10 cellular contexts compared by ENCODE assay signal in the genomic region with DNA sequence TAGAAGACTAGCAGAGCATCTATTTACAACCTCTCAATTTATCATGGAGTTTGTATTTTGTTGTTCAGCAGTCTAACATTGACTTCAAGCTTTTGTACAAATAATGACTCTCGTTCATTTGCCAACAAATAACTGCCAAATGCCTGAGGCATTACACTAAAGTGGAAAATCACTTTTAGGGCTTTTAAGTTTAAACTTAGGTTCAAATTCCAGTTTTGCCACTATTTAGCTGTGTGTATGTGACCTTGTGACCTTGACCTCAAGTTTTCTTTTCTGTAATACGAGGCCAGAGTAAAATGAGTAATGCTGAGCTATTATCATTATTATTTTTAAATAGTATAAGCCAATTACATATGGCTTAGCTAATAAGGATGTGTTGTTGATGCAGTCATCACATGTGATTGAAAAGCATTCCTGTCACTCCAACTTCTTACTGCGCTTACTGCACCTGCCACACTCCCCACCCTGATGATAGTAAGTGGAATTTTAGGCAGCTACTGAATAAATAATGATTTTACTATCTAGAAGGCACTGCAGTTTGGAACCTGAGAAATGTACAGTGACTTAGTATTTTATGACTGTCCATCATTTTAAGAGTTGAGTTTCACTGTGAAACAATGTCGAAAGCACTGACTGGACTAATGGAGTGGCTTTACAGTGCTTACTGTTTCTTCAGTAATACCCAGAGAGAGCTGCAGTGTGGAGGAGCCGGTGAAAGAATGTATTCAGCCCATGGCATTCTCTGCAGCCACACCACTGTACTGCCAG. TPM values are rescaled to one million over a fixed set of nuclear protein-coding genes. Genes with fewer than 3 reads are reported as not detected.
DNase-seq lines count a peak whose midpoint lies in the region; ATAC-seq, FAIRE-seq and TF ChIP-seq lines count a peak whose summit lies in the region.
"Had no signal": no experiment of that assay in that cellular context is flagged by ENCODE, and none has a peak within 500 bp of the region (broad histone marks: within the 10 kb centered on the region; RNA-seq: fewer than 3 reads in every experiment).

No MANE protein-coding gene starts in this region.

- no peak for ATAC-seq in HG02759 (IDR thresholded peaks at IDR 0.05; ENCODE audit: unreplicated experiment)
- ATAC-seq: GM23338 had no signal

- no peak overlapping the region for H3K4me3 ChIP-seq in GM12865 (ENCODE audit: low read depth, low read length)
- H3K4me3 ChIP-seq: GM23338 had no signal

- in situ Hi-C loops in SK-MEL-5 (cut with HindIII; ENCODE audit: low pct_unique_long_range_greater_than_20kb, low sequenced_read_pairs): no loop called here

- peak; percentile 57 for DNase-seq in GM12865 (ENCODE audit: low read depth)
- peak; percentile 58 for DNase-seq in SK-MEL-5 (ENCODE audit: low read depth, low spot score)
- peak; percentile 65 for DNase-seq in fibroblast of gingiva (ENCODE audit: low read depth)
- DNase-seq in renal cortical epithelial cell (ENCODE audit: low read depth): peak; percentile 50
- DNase-seq in NCI-H345 (lab: John Stamatoyannopoulos, UW): no peak
- no peak for DNase-seq in urothelium cell line (ENCODE audit: low spot score)
- DNase-seq in H4 (ENCODE audit: low spot score): no peak

- TF ChIP-seq CTCF in GM12865 (IDR thresholded peaks at IDR 0.05; ENCODE audit: insufficient read depth, low read depth, low read length, missing control alignments): no peak

- FAIRE-seq in urothelium cell line (lab: Jason Lieb, UNC): no peak
- FAIRE-seq: GM12891 had no signal

RNA-seq across cellular contexts. Expression of gene ARL8B, which starts 16.3 kb away (rescaled TPM):
- total RNA-seq in SK-MEL-5 (2014; rRNA removed; shearing (Covaris generic)): 90.9 and 100 TPM in 2 replicates
- polyA plus RNA-seq in SK-MEL-5 (2015; cell fraction: cytosol; rRNA removed): 99.1 and 119 TPM in 2 replicates
- 62.3 and 82.2 TPM in 2 replicates for polyA plus RNA-seq in SK-MEL-5 (2015; cell fraction: nucleus; rRNA removed)
- total RNA-seq in renal cortical epithelial cell: 66.0 and 88.5 TPM in 2 replicates
- 46.9 and 49.3 TPM in 2 replicates for total RNA-seq in H4 (2014; rRNA removed; shearing (Covaris generic))

RNA-seq across cellular contexts. Expression of gene EDEM1, which starts 49.1 kb away (rescaled TPM):
- total RNA-seq in SK-MEL-5 (2014; rRNA removed; shearing (Covaris generic)): 19.1 and 21.6 TPM in 2 replicates
- 71.8 and 104 TPM in 2 replicates for polyA plus RNA-seq in SK-MEL-5 (2015; cell fraction: cytosol; rRNA removed)
- 60.6 and 96.2 TPM in 2 replicates for polyA plus RNA-seq in SK-MEL-5 (2015; cell fraction: nucleus; rRNA removed)
- total RNA-seq in renal cortical epithelial cell: 27.4 and 35.0 TPM in 2 replicates
- total RNA-seq in H4 (2014; rRNA removed; shearing (Covaris generic)): 13.0 and 17.5 TPM in 2 replicates

Comparison
In these comparisons a context has a peak if more than half of its experiments do, and no peak if none do; other contexts are left out.
1. DNase-seq: peak in GM12865 (single experiment), SK-MEL-5 (single experiment), fibroblast of gingiva (single experiment) and renal cortical epithelial cell (single experiment); none in NCI-H345 (single experiment), urothelium cell line (single experiment) and H4 (single experiment).